In the genomic region with DNA sequence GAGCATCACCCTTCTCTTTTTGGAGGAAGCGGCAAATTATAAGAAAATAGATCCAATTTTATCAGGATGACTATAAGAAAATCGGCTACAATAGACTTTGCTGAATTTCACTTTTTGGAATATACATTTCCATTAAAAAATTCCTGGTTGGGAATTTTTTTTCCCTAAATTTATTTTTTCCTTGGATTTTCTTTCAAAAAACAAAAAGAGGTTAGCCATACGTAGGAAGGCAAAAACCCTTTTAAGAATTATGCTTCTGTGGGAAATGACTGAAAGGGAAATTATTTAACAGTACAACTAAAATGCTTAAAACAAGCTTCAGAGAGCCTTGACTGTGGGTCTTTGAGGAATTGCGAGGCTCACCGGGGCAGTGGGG, we compare ENCODE assay signal across 18 cellular contexts.
"Had no signal": no experiment of that assay in that cellular context is flagged by ENCODE, and none has a peak within 500 bp of the region (broad histone marks: within the 10 kb centered on the region; RNA-seq: fewer than 3 reads in every experiment).

No MANE protein-coding gene starts in this region.

- H3K4me3 Mint-ChIP-seq: activated CD4-positive, alpha-beta T cell treated with anti-CD3 and anti-CD28 coated beads for 36 hours; dendritic cell treated with granulocyte-macrophage colony-stimulating factor and Interleukin-4, amounts not matched to agents 40 ng/mL and 50 ng/mL, for 4 days; effector memory CD8-positive, alpha-beta T cell; mesothelial cell of epicardium; nephron; WTC11 had no signal

- H3K27ac Mint-ChIP-seq: activated CD4-positive, alpha-beta T cell treated with anti-CD3 and anti-CD28 coated beads for 36 hours; activated naive CD4-positive, alpha-beta T cell treated with anti-CD3 and anti-CD28 coated beads, Interleukin-2, amount 50 U/mL, for 24 hours; dendritic cell treated with granulocyte-macrophage colony-stimulating factor and Interleukin-4, amounts not matched to agents 40 ng/mL and 50 ng/mL, for 4 days; effector memory CD8-positive, alpha-beta T cell; nephron had no signal

- H3K36me3 Mint-ChIP-seq: activated naive CD4-positive, alpha-beta T cell treated with anti-CD3 and anti-CD28 coated beads, Interleukin-2, amount 50 U/mL, for 24 hours; mesothelial cell of epicardium had no signal

- H3K27me3 Mint-ChIP-seq: activated CD4-positive, alpha-beta T cell treated with anti-CD3 and anti-CD28 coated beads for 36 hours; activated naive CD4-positive, alpha-beta T cell treated with anti-CD3 and anti-CD28 coated beads, Interleukin-2, amount 50 U/mL, for 24 hours had no signal

- ATAC-seq: activated CD4-positive, alpha-beta T cell treated with anti-CD3 and anti-CD28 coated beads for 36 hours; WTC11 had no signal

- H3K27me3 ChIP-seq: ascending aorta, vagina had no signal

- H3K4me3 ChIP-seq: ascending aorta, vagina had no signal

- H3K36me3 ChIP-seq: ascending aorta, vagina had no signal

- H3K4me1 ChIP-seq: ascending aorta, vagina had no signal

- DNase-seq: activated CD4-positive, alpha-beta T cell treated with anti-CD3 and anti-CD28 coated beads, Interleukin-2, amount 50 U/mL, for 48 hours; activated gamma-delta T cell; effector memory CD8-positive, alpha-beta T cell; nucleus accumbens; retina; stimulated activated CD4-positive, alpha-beta T cell treated with anti-CD3 and anti-CD28 coated beads, Interleukin-12 subunit alpha, Interleukin-12 subunit beta, amount 100 ng/mL, for 4 hours; stimulated activated CD4-positive, alpha-beta T cell treated with anti-CD3 and anti-CD28 coated beads, Interleukin-1b, Interleukin-23, amount 100 ng/mL, for 48 hours; stimulated activated CD8-positive, alpha-beta memory T cell treated with anti-CD3 and anti-CD28 coated beads, Interleukin-4, amount 100 ng/mL, for 48 hours; stimulated activated naive CD4-positive, alpha-beta T cell treated with Interleukin-2 at 50 U/mL for 16 hours; trophoblast cell had no signal

- H3K9me3 ChIP-seq: ascending aorta, vagina had no signal

- H3K27ac ChIP-seq: ascending aorta, vagina had no signal

- H3K9me3 Mint-ChIP-seq: activated naive CD4-positive, alpha-beta T cell treated with anti-CD3 and anti-CD28 coated beads, Interleukin-2, amount 50 U/mL, for 24 hours; dendritic cell treated with granulocyte-macrophage colony-stimulating factor and Interleukin-4, amounts not matched to agents 40 ng/mL and 50 ng/mL, for 4 days; effector memory CD8-positive, alpha-beta T cell; mesothelial cell of epicardium; nephron; WTC11 had no signal
